In genomic region chr6:140175486-140175885, GRCh38 we compare ENCODE assay signal across 22 cellular contexts.
"Had no signal": no experiment of that assay in that cellular context is flagged by ENCODE, and none has a peak within 500 bp of the region (broad histone marks: within the 10 kb centered on the region; RNA-seq: fewer than 3 reads in every experiment).

No MANE protein-coding gene starts in this region.

- DNase-seq: central memory CD4-positive, alpha-beta T cell; effector CD4-positive, alpha-beta T cell; kidney; left cardiac atrium; left ventricle myocardium inferior; lower lobe of right lung; midbrain; nucleus accumbens; ovary; right cardiac atrium; small intestine; stimulated activated CD4-positive, alpha-beta T cell treated with anti-CD3 and anti-CD28 coated beads, Interleukin-12 subunit alpha, Interleukin-12 subunit beta, amount 100 ng/mL, for 4 hours; stimulated activated naive CD8-positive, alpha-beta T cell treated with anti-CD3 and anti-CD28 coated beads, Interleukin-15, Interleukin-2, amounts not matched to agents 100 U/mL and 50 U/mL, for 24 hours; testis; transverse colon had no signal

- H3K4me1 Mint-ChIP-seq: memory B cell had no signal

- H3K4me1 ChIP-seq: esophagus muscularis mucosa, left ventricle myocardium inferior, lower lobe of right lung, neural progenitor cell, testis, transverse colon had no signal

- FAIRE-seq: frontal cortex, kidney, small intestine had no signal

- H3K27ac Mint-ChIP-seq: memory B cell; natural killer cell treated with Interleukin-12 subunit alpha and Interleukin-12 subunit beta and Interleukin-15 and Interleukin-18, amount 100 ng/mL, for 72 hours; neural progenitor cell had no signal

- H3K4me3 ChIP-seq: coronary artery, esophagus muscularis mucosa, left ventricle myocardium inferior, lower lobe of right lung, neural progenitor cell, ovary, testis, transverse colon had no signal

- H3K4me3 Mint-ChIP-seq: memory B cell; natural killer cell treated with Interleukin-12 subunit alpha and Interleukin-12 subunit beta and Interleukin-15 and Interleukin-18, amount 100 ng/mL, for 72 hours; neural progenitor cell had no signal

- H3K36me3 Mint-ChIP-seq: memory B cell; natural killer cell treated with Interleukin-12 subunit alpha and Interleukin-12 subunit beta and Interleukin-15 and Interleukin-18, amount 100 ng/mL, for 72 hours had no signal

- H3K27me3 Mint-ChIP-seq: memory B cell; natural killer cell treated with Interleukin-12 subunit alpha and Interleukin-12 subunit beta and Interleukin-15 and Interleukin-18, amount 100 ng/mL, for 72 hours had no signal

- H3K36me3 ChIP-seq: esophagus muscularis mucosa, left ventricle myocardium inferior, lower lobe of right lung, neural progenitor cell, ovary, transverse colon had no signal

- ATAC-seq: left cardiac atrium; lower lobe of right lung; natural killer cell treated with Interleukin-12 subunit alpha and Interleukin-12 subunit beta and Interleukin-15 and Interleukin-18, amount 100 ng/mL, for 72 hours; right cardiac atrium; stimulated activated naive CD8-positive, alpha-beta T cell treated with anti-CD3 and anti-CD28 coated beads, Interleukin-15, Interleukin-2, amounts not matched to agents 100 U/mL and 50 U/mL, for 24 hours had no signal

- H3K9me3 Mint-ChIP-seq: memory B cell had no signal

- H3K27me3 ChIP-seq: esophagus muscularis mucosa, neural progenitor cell, ovary, testis, transverse colon had no signal

- H3K27ac ChIP-seq: coronary artery, epithelial cell of prostate, esophagus muscularis mucosa, left ventricle myocardium inferior, lower lobe of right lung, neural progenitor cell, ovary, testis, transverse colon had no signal

- H3K9me3 ChIP-seq: esophagus muscularis mucosa, lower lobe of right lung, ovary, testis, transverse colon had no signal
